ENCODE assay signal across 7 cellular contexts in the genomic region with DNA sequence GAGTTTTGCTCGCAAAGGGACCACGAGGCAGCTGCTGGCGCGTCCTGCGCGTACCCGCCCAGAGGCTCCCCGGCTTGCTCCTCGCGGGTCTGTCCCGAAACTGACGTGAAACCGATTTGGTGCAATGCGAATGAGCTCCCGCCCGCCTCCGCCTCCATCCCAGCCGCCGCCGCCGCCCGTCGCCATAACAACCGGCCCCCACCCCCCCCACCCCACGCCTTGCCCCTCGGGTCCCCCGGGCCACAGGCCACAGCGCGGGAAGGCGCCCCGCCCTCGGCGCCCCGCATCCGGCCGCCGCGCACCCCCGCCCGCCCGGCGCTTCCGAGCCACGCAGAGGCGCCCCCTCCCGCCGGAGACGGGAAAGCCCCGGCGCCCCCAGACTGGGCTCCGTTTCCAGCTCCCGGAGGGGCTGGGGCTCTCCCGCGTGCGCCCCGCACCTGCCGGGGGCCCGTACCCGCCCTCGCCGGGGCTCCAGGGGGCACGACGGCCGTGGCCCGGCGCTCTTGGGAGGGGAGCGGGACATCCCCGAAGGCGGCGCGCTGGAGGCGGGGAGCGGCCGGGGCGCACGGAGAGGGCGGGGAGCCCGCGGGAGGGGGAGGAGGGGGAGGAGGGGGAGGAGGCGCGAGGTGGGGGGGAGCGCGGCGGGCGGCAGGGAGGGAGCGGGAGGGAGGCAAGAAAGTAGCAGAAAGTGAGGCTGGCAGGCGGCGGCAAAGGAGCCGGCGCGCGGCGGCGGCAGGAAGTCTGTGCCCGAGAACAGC. TPM values are rescaled to one million over a fixed set of nuclear protein-coding genes. Genes with fewer than 3 reads are reported as not detected.
DNase-seq lines count a peak whose midpoint lies in the region; TF ChIP-seq lines count a peak whose summit lies in the region.

A gene (plus strand): TSS at position 678 of the 758 bp plus-strand sequence.

- H3K36me3 Mint-ChIP-seq in immature natural killer cell, result peaks cover 0 to 5% (median 3%) of the 10 kb centered on the region in 3 donors

- no peaks in the 10 kb centered on the region for H3K4me1 ChIP-seq in breast epithelium

- H3K36me3 ChIP-seq in WERI-Rb-1, result no peaks in the 10 kb centered on the region
- no peaks in the 10 kb centered on the region for H3K36me3 ChIP-seq in breast epithelium

- TF ChIP-seq POLR2A in NB4 (IDR thresholded peaks at IDR 0.05; ENCODE audit: extremely low read depth, insufficient read length), result no peak
- no peak for TF ChIP-seq POLR2A in breast epithelium (IDR thresholded peaks at IDR 0.05)

- H3K27me3 Mint-ChIP-seq in immature natural killer cell (ENCODE audit: low read depth in 3 of 3), result peaks cover 22 to 31% (median 26%) of the 10 kb centered on the region in 3 donors

- H3K27ac ChIP-seq in WERI-Rb-1 (no peak within 1 kb of the TSS), breast epithelium (peak within 1 kb of the TSS; percentile 73 to 91)

- peaks cover 43 to 57% of the 10 kb centered on the region in 2 donors for H3K4me1 Mint-ChIP-seq in immature natural killer cell

- peak within 1 kb of the TSS; percentile 94 to 98 (median 97) for H3K4me3 Mint-ChIP-seq in immature natural killer cell

- H3K4me3 ChIP-seq in NB4 (ENCODE audit: low read depth, low read length), result peak within 1 kb of the TSS; percentile 60
- H3K4me3 ChIP-seq in WERI-Rb-1 (ENCODE audit: low read depth, low read length), result peak within 1 kb of the TSS; percentile 41
- peak within 1 kb of the TSS; percentile 70 to 86 (median 74) for H3K4me3 ChIP-seq in breast epithelium

- peak; percentile 56 for DNase-seq in HCEC 1CT
- DNase-seq in NB4 (ENCODE audit: low read depth), result peak; percentile 88
- peak; percentile 51 for DNase-seq in WERI-Rb-1
- DNase-seq in breast epithelium (ENCODE audit: low spot score in 2 of 2), result peak; percentile 34 to 70
- peak; percentile 90 to 92 (median 90) for DNase-seq in immature natural killer cell
- DNase-seq in stimulated activated CD4-positive, alpha-beta T cell treated with anti-CD3 and anti-CD28 coated beads, Interleukin-12 subunit alpha, Interleukin-12 subunit beta, amount 100 ng/mL, for 48 hours (ENCODE audit: low read depth in 2 of 3, low spot score in 1 of 3), result peak; percentile 59 to 76 (median 65)

- H3K9me3 ChIP-seq in WERI-Rb-1 (ENCODE audit: severe bottlenecking) (no peaks in the 10 kb centered on the region), breast epithelium (no peaks in the 10 kb centered on the region)

- intact Hi-C loops in breast epithelium (cut with DNase I; ENCODE audit: low total_unique reads), result no loop called here

- peak; percentile 45; the same call in 1 of the 2 replicates for TF ChIP-seq CTCF in GM12874 (IDR thresholded peaks at IDR 0.05; ENCODE audit: insufficient read depth, low read depth, low read length)
- TF ChIP-seq CTCF in NB4 (IDR thresholded peaks at IDR 0.05; ENCODE audit: low read depth, low read length), result no peak
- TF ChIP-seq CTCF in WERI-Rb-1 (IDR thresholded peaks at IDR 0.05; ENCODE audit: low read depth, low read length), result 0 out of 2 replicates have a peak, but pooled peaks have one; percentile 4
- no peak for TF ChIP-seq CTCF in breast epithelium (IDR thresholded peaks at IDR 0.05)

- H3K27ac Mint-ChIP-seq in immature natural killer cell, result peak within 1 kb of the TSS; percentile 91 to 99 (median 98)

- peaks cover 11% of the 10 kb centered on the region for H3K27me3 ChIP-seq in WERI-Rb-1 (ENCODE audit: insufficient read depth, low read depth, severe bottlenecking)
- no peaks in the 10 kb centered on the region for H3K27me3 ChIP-seq in breast epithelium

- H3K9me3 Mint-ChIP-seq in immature natural killer cell, result no peaks in the 10 kb centered on the region

RNA-seq across cellular contexts. Expression of the gene that starts here (rescaled TPM):
- total RNA-seq in breast epithelium, result 10 to 100 TPM in 1 of 3 donors, 1 to 10 TPM in 2; 4.4 to 17.3 (median 5.2) TPM
- polyA plus RNA-seq in immature natural killer cell, result 10 to 100 TPM in 1 of 3 donors, 1 to 10 TPM in 2; 5.3 to 19.3 (median 7.7) TPM

Comparison
In these comparisons a context has a peak if more than half of its experiments do, and no peak if none do; other contexts are left out.
1. CTCF ChIP-seq: peak in GM12874 (single experiment) and WERI-Rb-1 (single experiment); none in NB4 (single experiment) and breast epithelium (0 of 3).
2. Peak in every context shown above with its lines, with median percentiles within 50 percentile points of each other: DNase-seq and H3K4me3 ChIP-seq.